22 cellular contexts compared by ENCODE assay signal in the genomic region with DNA sequence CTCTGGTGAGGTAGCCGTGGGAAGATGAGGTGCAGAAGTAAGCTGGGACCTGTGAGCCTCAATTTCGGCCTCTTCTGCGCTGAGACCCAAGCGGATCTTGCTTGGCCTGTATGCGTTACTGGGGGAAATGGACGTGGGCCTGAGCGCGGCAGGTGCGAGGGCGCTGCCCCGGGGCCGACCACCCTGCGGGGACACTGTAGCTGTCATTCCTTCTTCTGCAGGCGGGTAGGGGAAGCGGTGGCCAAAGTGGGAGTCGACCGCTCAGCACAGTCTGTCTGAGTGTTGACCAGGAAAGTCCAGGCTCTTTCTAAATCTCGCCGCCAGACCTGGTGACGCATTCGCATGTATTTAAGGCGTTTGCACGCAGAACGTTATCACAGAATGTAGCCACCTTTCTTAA. TPM values are rescaled to one million over a fixed set of nuclear protein-coding genes. Genes with fewer than 3 reads are reported as not detected.
DNase-seq lines count a peak whose midpoint lies in the region; ATAC-seq and FAIRE-seq lines count a peak whose summit lies in the region.
"Had no signal": no experiment of that assay in that cellular context is flagged by ENCODE, and none has a peak within 500 bp of the region (broad histone marks: within the 10 kb centered on the region; RNA-seq: fewer than 3 reads in every experiment).

No MANE protein-coding gene starts in this region.

- peak overlapping the region; percentile 63; the same call in 1 of the 2 replicates for H3K27ac ChIP-seq in HUES64 (ENCODE audit: low read depth, low read length)
- H3K27ac ChIP-seq in neuronal stem cell (replicated peaks; ENCODE audit: low read length): no peak overlapping the region
- no peak overlapping the region for H3K27ac ChIP-seq in naive thymus-derived CD4-positive, alpha-beta T cell (ENCODE audit: low read depth, low read length)
- H3K27ac ChIP-seq: A549, BLaER1 had no signal

- H3K4ac ChIP-seq in neuronal stem cell (ENCODE audit: low read length): no peak overlapping the region

- CTCF ChIA-PET in naive thymus-derived CD4-positive, alpha-beta T cell (lab: Charles Lee): no interaction called here

- H2BK12ac ChIP-seq in neuronal stem cell (ENCODE audit: low read length): no peak overlapping the region

- no peak overlapping the region for H2AFZ ChIP-seq in neuronal stem cell (ENCODE audit: low read length)

- peak overlapping the region; percentile 56 for H2AK5ac ChIP-seq in neuronal stem cell (ENCODE audit: low read depth, low read length)

- no peaks in the 10 kb centered on the region for H3K36me3 Mint-ChIP-seq in naive thymus-derived CD4-positive, alpha-beta T cell
- H3K36me3 Mint-ChIP-seq: CD8-positive, alpha-beta T cell had no signal

- no peak overlapping the region for H4K91ac ChIP-seq in neuronal stem cell (ENCODE audit: low read depth, low read length, poor library complexity)

- H3K9me3 Mint-ChIP-seq in naive thymus-derived CD4-positive, alpha-beta T cell: peaks cover 0 to 3% (median 0%) of the 10 kb centered on the region in 11 donors
- H3K9me3 Mint-ChIP-seq: CD8-positive, alpha-beta T cell had no signal

- intact Hi-C loops in naive thymus-derived CD4-positive, alpha-beta T cell (cut with micrococcal nuclease): loop anchor here in 1 of 2 donors (5.0 to 10.0 kb wide), 3 partner anchors 186 to 924 kb away; partner anchors contain the start of genes DCHS2, GUCY1A1 and PLRG1

- no peak overlapping the region for H3K4me2 ChIP-seq in neuronal stem cell (ENCODE audit: insufficient read depth, low read length, poor library complexity, severe bottlenecking)
- H3K4me2 ChIP-seq: A549, BLaER1 had no signal

- peak overlapping the region; percentile 75 for H2BK15ac ChIP-seq in neuronal stem cell (ENCODE audit: low read length)

- peaks cover 56 to 71% (median 61%) of the 10 kb centered on the region in 5 donors for H3K27me3 Mint-ChIP-seq in naive thymus-derived CD4-positive, alpha-beta T cell

- H2BK120ac ChIP-seq in neuronal stem cell (ENCODE audit: low read depth, low read length): no peak overlapping the region

- no peaks in the 10 kb centered on the region for H3K79me1 ChIP-seq in neuronal stem cell (ENCODE audit: low read depth, low read length)

- no peak for DNase-seq in neuronal stem cell (ENCODE audit: low spot score)
- no peak for DNase-seq in HTR-8/SVneo (ENCODE audit: insufficient read length, low spot score)
- no peak for DNase-seq in naive thymus-derived CD4-positive, alpha-beta T cell
- no peak for DNase-seq in NCI-H2171 treated with DMSO at 0.1 percent for 48 hours (lab: John Stamatoyannopoulos, UW)
- DNase-seq: Calu3; CD8-positive, alpha-beta T cell; KBM-7; NCI-H1105 treated with DMSO at 0.1 percent for 48 hours; NCI-H1694 treated with DMSO at 0.1 percent for 48 hours; NCI-H510A treated with DMSO at 0.1 percent for 48 hours; NCI-H82; OCI-M1; SIG-M5 had no signal

- H3K4me1 ChIP-seq in ES-I3 (ENCODE audit: insufficient read depth, low read length) (peaks cover 22% of the 10 kb centered on the region), HUES64 (ENCODE audit: insufficient read depth, low read length) (peaks cover 40% of the 10 kb centered on the region), iPS-15b (ENCODE audit: control insufficient read depth, insufficient read depth, low read length) (peaks cover 23% of the 10 kb centered on the region), neuronal stem cell (ENCODE audit: control insufficient read depth in 2 of 2, insufficient read depth in 1 of 2, low read depth in 1 of 2, low read length in 2 of 2) (peaks cover 2 to 19% of the 10 kb centered on the region in 2 donors)
- no peaks in the 10 kb centered on the region for H3K4me1 ChIP-seq in naive thymus-derived CD4-positive, alpha-beta T cell (ENCODE audit: control insufficient read depth in 2 of 2, insufficient read depth in 2 of 2, low read length in 2 of 2)
- H3K4me1 ChIP-seq: BLaER1, HAP-1 had no signal

- H3K14ac ChIP-seq in neuronal stem cell (ENCODE audit: low read length): no peak overlapping the region

- H3K9me3 ChIP-seq in ES-I3 (ENCODE audit: control insufficient read depth, insufficient read depth, low read length) (no peaks in the 10 kb centered on the region), HUES64 (ENCODE audit: insufficient read depth, low read depth, low read length) (no peaks in the 10 kb centered on the region), iPS-15b (ENCODE audit: control insufficient read depth, insufficient read depth, low read length) (no peaks in the 10 kb centered on the region), neuronal stem cell (replicated peaks in 1 of 2; ENCODE audit: control insufficient read depth in 2 of 2, insufficient read depth in 1 of 2, low read depth in 1 of 2, low read length in 2 of 2) (peaks cover 2 to 4% of the 10 kb centered on the region in 2 donors)
- H3K9me3 ChIP-seq in naive thymus-derived CD4-positive, alpha-beta T cell (ENCODE audit: control insufficient read depth in 2 of 3, low read length in 3 of 3): no peaks in the 10 kb centered on the region
- H3K9me3 ChIP-seq: A549, HAP-1 had no signal

- H3K9ac ChIP-seq in ES-I3 (ENCODE audit: low read depth, low read length) (peak overlapping the region; percentile 58; the same call in 1 of the 2 replicates), HUES64 (ENCODE audit: low read depth, low read length) (no peak overlapping the region), iPS-15b (ENCODE audit: low read depth, low read length) (no peak overlapping the region), neuronal stem cell (ENCODE audit: low read depth, low read length, poor library complexity) (no peak overlapping the region)
- H3K9ac ChIP-seq: BLaER1 had no signal

- POLR2A ChIA-PET in naive thymus-derived CD4-positive, alpha-beta T cell (lab: Charles Lee): no interaction called here

- H3K18ac ChIP-seq in neuronal stem cell (ENCODE audit: low read length): no peak overlapping the region

- 23% methylated on average over 24 of the region's 24 CpGs for WGBS in HUES64
- no CpG with 5 or more reads among the region's 24 CpGs for WGBS in neuronal stem cell (ENCODE audit: extremely low coverage in 2 of 2, insufficient read length in 2 of 2, insufficient replicate concordance in 1 of 2), 2 donors

- FAIRE-seq in HTR-8/SVneo (lab: Jason Lieb, UNC): no peak
- FAIRE-seq: A549 had no signal

- H3K27ac Mint-ChIP-seq in naive thymus-derived CD4-positive, alpha-beta T cell: no peak overlapping the region
- H3K27ac Mint-ChIP-seq: CD8-positive, alpha-beta T cell had no signal

- H2BK5ac ChIP-seq in neuronal stem cell (ENCODE audit: low read length): peak overlapping the region; percentile 45

- H3K4me3 ChIP-seq in HUES64 (ENCODE audit: low read length): peak overlapping the region; percentile 45
- peak overlapping the region; percentile 49 for H3K4me3 ChIP-seq in iPS-15b (ENCODE audit: low read depth, low read length)
- H3K4me3 ChIP-seq in neuronal stem cell (ENCODE audit: low read length in 2 of 2): no peak overlapping the region
- no peak overlapping the region for H3K4me3 ChIP-seq in naive thymus-derived CD4-positive, alpha-beta T cell (ENCODE audit: low read length)
- H3K4me3 ChIP-seq: A549, BLaER1, HAP-1 had no signal

- peaks cover 62% of the 10 kb centered on the region for H3K27me3 ChIP-seq in HUES64 (ENCODE audit: insufficient read depth, low read length)
- peaks cover 31% of the 10 kb centered on the region for H3K27me3 ChIP-seq in iPS-15b (ENCODE audit: control insufficient read depth, insufficient read depth, low read length)
- H3K27me3 ChIP-seq in neuronal stem cell (ENCODE audit: control insufficient read depth in 3 of 3, insufficient read depth in 3 of 3, low read depth in 1 of 3, low read length in 3 of 3): peaks cover 4 to 64% (median 49%) of the 10 kb centered on the region in 3 experiments
- H3K27me3 ChIP-seq in naive thymus-derived CD4-positive, alpha-beta T cell (ENCODE audit: control insufficient read depth in 2 of 2, insufficient read depth in 2 of 2, low read length in 2 of 2): peaks cover 0 to 6% of the 10 kb centered on the region in 2 donors
- H3K27me3 ChIP-seq: BLaER1 had no signal

- H3K36me3 ChIP-seq in ES-I3 (ENCODE audit: insufficient read depth, low read length) (no peaks in the 10 kb centered on the region), HUES64 (ENCODE audit: insufficient read depth, low read length) (no peaks in the 10 kb centered on the region), iPS-15b (ENCODE audit: control insufficient read depth, insufficient read depth, low read length) (no peaks in the 10 kb centered on the region), neuronal stem cell (replicated peaks in 1 of 2; ENCODE audit: control insufficient read depth in 2 of 2, insufficient read depth in 2 of 2, low read length in 2 of 2) (no peaks in the 10 kb centered on the region)
- no peaks in the 10 kb centered on the region for H3K36me3 ChIP-seq in naive thymus-derived CD4-positive, alpha-beta T cell (ENCODE audit: control insufficient read depth in 2 of 3, insufficient read depth in 3 of 3, low read length in 3 of 3)
- H3K36me3 ChIP-seq: BLaER1, HAP-1 had no signal

- peaks cover 11 to 38% (median 21%) of the 10 kb centered on the region in 7 donors for H3K4me1 Mint-ChIP-seq in naive thymus-derived CD4-positive, alpha-beta T cell

- H4K8ac ChIP-seq in neuronal stem cell (ENCODE audit: low read depth, low read length): no peak overlapping the region

- H3K4me3 Mint-ChIP-seq in naive thymus-derived CD4-positive, alpha-beta T cell: no peak overlapping the region
- H3K4me3 Mint-ChIP-seq: CD8-positive, alpha-beta T cell had no signal

- no peak overlapping the region for H3K23ac ChIP-seq in neuronal stem cell (ENCODE audit: low read depth, low read length, poor library complexity)

- ATAC-seq in naive thymus-derived CD4-positive, alpha-beta T cell: no peak
- no peak for ATAC-seq in HG02610 (IDR thresholded peaks at IDR 0.05; ENCODE audit: unreplicated experiment)
- ATAC-seq: A549; CD8-positive, alpha-beta T cell; SK-N-SH treated with all-trans-retinoic acid at 6 μM for 48 hours had no signal

RNA-seq across cellular contexts. Expression of gene LRAT, which starts 3.3 kb away (rescaled TPM):
- 10.6 TPM for polyA plus RNA-seq in HUES64 (2013, experiment 1 of 2)
- 11.4 TPM for polyA plus RNA-seq in HUES64 (2013, experiment 2 of 2)
- polyA plus RNA-seq in neuronal stem cell (2013, experiment 1 of 2): 0.61 TPM
- 0.57 TPM for polyA plus RNA-seq in neuronal stem cell (2013, experiment 2 of 2)
- not detected for total RNA-seq in naive thymus-derived CD4-positive, alpha-beta T cell
- not detected for polyA plus RNA-seq in naive thymus-derived CD4-positive, alpha-beta T cell
- total RNA-seq: CD8-positive, alpha-beta T cell had no signal

RNA-seq across cellular contexts. Expression of gene RBM46, which starts 40.6 kb away (rescaled TPM):
- not detected for polyA plus RNA-seq in HUES64 (2013, experiment 1 of 2)
- 0.06 TPM for polyA plus RNA-seq in HUES64 (2013, experiment 2 of 2)
- 0.06 TPM for polyA plus RNA-seq in neuronal stem cell (2013, experiment 1 of 2)
- polyA plus RNA-seq in neuronal stem cell (2013, experiment 2 of 2): 0.04 TPM
- total RNA-seq in naive thymus-derived CD4-positive, alpha-beta T cell: not detected
- not detected for polyA plus RNA-seq in naive thymus-derived CD4-positive, alpha-beta T cell
- total RNA-seq: Calu3; CD8-positive, alpha-beta T cell; RPMI7951 had no signal
- polyA plus RNA-seq: A549 had no signal

Comparison
In these comparisons a context has a peak if more than half of its experiments do, and no peak if none do; other contexts are left out.
1. H3K4me3 ChIP-seq: peak in HUES64 (single experiment) and iPS-15b (single experiment); none in neuronal stem cell (0 of 2) and naive thymus-derived CD4-positive, alpha-beta T cell (single experiment).